ENCODE assay signal across 11 cellular contexts in the genomic region with DNA sequence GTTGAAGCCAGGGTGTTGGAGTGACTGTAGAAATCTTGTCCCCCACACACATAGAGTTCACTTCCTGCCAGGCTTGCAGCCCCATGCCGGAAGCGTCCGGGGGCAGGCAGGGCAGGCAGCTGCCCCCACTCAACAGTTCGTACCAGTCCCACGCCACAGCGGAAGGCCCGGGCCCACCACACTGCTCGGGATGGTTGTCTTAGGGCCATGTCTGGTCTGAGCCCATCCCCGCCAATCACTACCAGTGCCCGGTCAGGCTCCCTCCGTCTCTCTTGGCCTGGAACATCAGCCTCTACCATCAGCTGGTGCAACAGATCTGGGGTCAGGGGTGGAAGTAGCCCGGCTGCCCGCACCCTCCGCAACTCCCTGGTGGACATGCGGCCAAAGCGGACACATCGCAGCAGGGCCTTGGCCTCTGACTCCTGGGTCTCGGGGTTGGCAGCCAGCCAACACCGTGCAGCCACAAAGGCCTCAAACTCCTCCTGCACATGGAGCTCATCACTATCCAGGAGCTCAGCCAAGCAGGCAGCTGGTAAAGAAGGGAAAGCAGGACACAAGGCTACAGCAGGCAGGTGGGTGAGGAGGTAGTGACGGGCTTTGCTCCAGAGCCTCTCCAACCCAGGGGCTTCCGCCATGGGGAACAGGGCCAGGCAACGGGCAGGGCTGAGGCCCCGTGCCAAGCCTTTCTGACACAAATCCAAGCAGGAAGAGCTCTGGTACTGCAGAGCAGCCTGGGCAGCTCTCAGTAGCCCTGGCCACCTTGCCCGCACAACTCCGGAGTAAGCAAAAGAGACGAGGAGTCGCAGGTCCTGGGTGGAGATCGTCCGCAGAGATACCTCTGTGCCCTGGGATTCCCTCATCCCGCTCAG. TPM values are rescaled to one million over a fixed set of nuclear protein-coding genes. Genes with fewer than 3 reads are reported as not detected.
DNase-seq lines count a peak whose midpoint lies in the region; ATAC-seq and TF ChIP-seq lines count a peak whose summit lies in the region.
"Had no signal": no experiment of that assay in that cellular context is flagged by ENCODE, and none has a peak within 500 bp of the region (broad histone marks: within the 10 kb centered on the region; RNA-seq: fewer than 3 reads in every experiment).

No MANE protein-coding gene starts in this region.

- H3K27ac ChIP-seq in heart left ventricle, result no peak overlapping the region
- no peak overlapping the region for H3K27ac ChIP-seq in OCI-LY7 (ENCODE audit: low read depth, low read length, poor library complexity, severe bottlenecking)

- H4K20me1 ChIP-seq in OCI-LY7 (ENCODE audit: insufficient read depth, low read length), result no peaks in the 10 kb centered on the region

- WGBS in heart left ventricle, 4 donors, result 71 to 80% (median 74%) methylated on average over 11 to 30 of the region's 30 CpGs

- no peak for TF ChIP-seq CTCF in heart left ventricle (IDR thresholded peaks at IDR 0.05)
- TF ChIP-seq CTCF in OCI-LY7 (conservative IDR thresholded peaks at IDR 0.05; ENCODE audit: low read length), result no peak

- ATAC-seq in heart left ventricle (peak; percentile 29 to 55 (median 45)), HG03469 (IDR thresholded peaks at IDR 0.05; ENCODE audit: unreplicated experiment) (no peak), HG03378 (IDR thresholded peaks at IDR 0.05; ENCODE audit: unreplicated experiment) (no peak)

- no TSS peak for BruUV-seq in OCI-LY7 (replicated peaks; lab: Mats Ljungman, UMichigan)

- H2AFZ ChIP-seq in OCI-LY7 (ENCODE audit: low read length), result no peak overlapping the region

- TF ChIP-seq POLR2A in heart left ventricle (IDR thresholded peaks at IDR 0.05), result no peak

- H3K36me3 ChIP-seq in heart left ventricle (peaks cover 0 to 3% (median 0%) of the 10 kb centered on the region in 9 donors), OCI-LY7 (ENCODE audit: insufficient read depth, low read length) (no peaks in the 10 kb centered on the region)

- H3K27me3 ChIP-seq in heart left ventricle, result no peaks in the 10 kb centered on the region

- H3K4me3 ChIP-seq in heart left ventricle, result no peak overlapping the region
- no peak overlapping the region for H3K4me3 ChIP-seq in OCI-LY7 (ENCODE audit: low read depth, low read length, poor library complexity, severe bottlenecking)

- H3K79me2 ChIP-seq in OCI-LY7 (ENCODE audit: insufficient read depth, low read depth, low read length), result no peaks in the 10 kb centered on the region

- POLR2A ChIA-PET in OCI-LY7 (lab: Charles Lee), result interaction anchor here (0.6 to 3.4 kb wide), 7 partner anchors 9 to 26 kb away, joined by 3 to 14 read pairs (median 4); a partner anchor contains a TSS

- CTCF ChIA-PET in OCI-LY7 (lab: Charles Lee; ENCODE audit: unreplicated experiment), result interaction anchor here (0.7 kb wide), 1 partner anchor 25 kb away, joined by 3 read pairs; a partner anchor contains a TSS

- H3K9me3 ChIP-seq in heart left ventricle, result no peaks in the 10 kb centered on the region
- no peaks in the 10 kb centered on the region for H3K9me3 ChIP-seq in OCI-LY7 (ENCODE audit: low read length)

- no peak overlapping the region for H3K4me2 ChIP-seq in OCI-LY7 (ENCODE audit: low read length)

- H3K4me1 ChIP-seq in heart left ventricle, result peaks cover 0 to 47% (median 5%) of the 10 kb centered on the region in 12 donors
- peaks cover 47% of the 10 kb centered on the region for H3K4me1 ChIP-seq in OCI-LY7 (ENCODE audit: insufficient read depth, low read length, poor library complexity, severe bottlenecking)

- DNase-seq in heart left ventricle, result peak in 4 of 5 donors; percentile 18 to 58 (median 46)
- DNase-seq in cardiac septum (ENCODE audit: low spot score), result no peak
- peak in 38 of 56 donors; percentile 3 to 62 (median 30) for DNase-seq in amygdala (lab: John Stamatoyannopoulos, UW)
- peak; percentile 62 for DNase-seq in mucosa of gallbladder (ENCODE audit: low spot score)
- DNase-seq in OCI-LY7 (ENCODE audit: low spot score), result no peak
- DNase-seq in NCI-H1417 (lab: John Stamatoyannopoulos, UW), result no peak
- DNase-seq: Kasumi-1, NCI-H82 had no signal

- intact Hi-C loops in heart left ventricle (cut with DNase I), result no loop called here
- intact Hi-C loops in cardiac septum (cut with DNase I), result no loop called here
- intact Hi-C loops in OCI-LY7 (cut with micrococcal nuclease; ENCODE audit: unreplicated experiment), result no loop called here

- no peaks in the 10 kb centered on the region for H3K9me2 ChIP-seq in OCI-LY7 (ENCODE audit: insufficient read depth, low read length)

RNA-seq across cellular contexts. Expression of a gene that starts 5.9 kb away (rescaled TPM):
- total RNA-seq in heart left ventricle, result under 1 TPM; 0.07 to 1.00 (median 0.58) TPM
- under 1 TPM; 0.25 to 0.61 TPM for polyA plus RNA-seq in heart left ventricle
- 0.35 TPM for total RNA-seq in cardiac septum
- total RNA-seq in mucosa of gallbladder, result 0.92 TPM
- 0.08 TPM in 1 of 2 replicates, not detected in the other for total RNA-seq in OCI-LY7 (2014; rRNA removed; shearing (Covaris generic))
- 0.09 and 0.11 TPM in 2 replicates for total RNA-seq in OCI-LY7 (2022)
- polyA plus RNA-seq: CD4-positive, CD25-positive, alpha-beta regulatory T cell had no signal

RNA-seq across cellular contexts. Expression of a gene that starts 16.7 kb away (rescaled TPM):
- total RNA-seq in heart left ventricle (10 to 100 TPM in 4 of 9 donors, 1 to 10 TPM in 5; 4.1 to 31.3 (median 9.8) TPM), cardiac septum (15.7 TPM), mucosa of gallbladder (107 TPM), OCI-LY7 (2022) (26.8 and 31.1 TPM in 2 replicates)
- 1 to 10 TPM; 7.4 to 9.0 TPM for polyA plus RNA-seq in heart left ventricle
- 12.9 and 13.4 TPM in 2 replicates for total RNA-seq in OCI-LY7 (2014; rRNA removed; shearing (Covaris generic))

RNA-seq across cellular contexts. Expression of a gene that starts 24.6 kb away (rescaled TPM):
- total RNA-seq in heart left ventricle, result 10 to 100 TPM; 16.1 to 40.9 (median 18.5) TPM
- 10 to 100 TPM; 21.6 to 30.0 TPM for polyA plus RNA-seq in heart left ventricle
- 21.2 TPM for total RNA-seq in cardiac septum
- total RNA-seq in mucosa of gallbladder, result 35.4 TPM
- total RNA-seq in OCI-LY7 (2014; rRNA removed; shearing (Covaris generic)), result 85.2 and 86.6 TPM in 2 replicates
- 68.8 and 76.6 TPM in 2 replicates for total RNA-seq in OCI-LY7 (2022)

RNA-seq across cellular contexts. Expression of a gene that starts 25.0 kb away (rescaled TPM):
- total RNA-seq in heart left ventricle, result 10 to 100 TPM; 60.4 to 92.6 (median 76.4) TPM
- polyA plus RNA-seq in heart left ventricle, result 100 to 1,000 TPM in 1 of 2 donors, 10 to 100 TPM in 1; 47.9 to 109 TPM
- 66.0 TPM for total RNA-seq in cardiac septum
- 129 TPM for total RNA-seq in mucosa of gallbladder
- 110 and 117 TPM in 2 replicates for total RNA-seq in OCI-LY7 (2014; rRNA removed; shearing (Covaris generic))
- 175 and 203 TPM in 2 replicates for total RNA-seq in OCI-LY7 (2022)

RNA-seq across cellular contexts. Expression of a gene that starts 31.2 kb away (rescaled TPM):
- total RNA-seq in heart left ventricle, result 10 to 100 TPM; 12.3 to 25.3 (median 18.0) TPM
- 10 to 100 TPM; 13.9 to 39.8 TPM for polyA plus RNA-seq in heart left ventricle
- 18.2 TPM for total RNA-seq in cardiac septum
- total RNA-seq in mucosa of gallbladder, result 44.3 TPM
- 23.3 and 26.9 TPM in 2 replicates for total RNA-seq in OCI-LY7 (2014; rRNA removed; shearing (Covaris generic))
- total RNA-seq in OCI-LY7 (2022), result 43.6 and 44.7 TPM in 2 replicates

Comparison
In these comparisons a context has a peak if more than half of its experiments do, and no peak if none do; other contexts are left out.
1. DNase-seq: peak in heart left ventricle (4 of 5), amygdala (38 of 56) and mucosa of gallbladder (single experiment); none in cardiac septum (single experiment), OCI-LY7 (single experiment) and NCI-H1417 (0 of 3).
2. ATAC-seq: peak in heart left ventricle (4 of 4); none in HG03469 (single experiment) and HG03378 (single experiment).